In the genomic region with DNA sequence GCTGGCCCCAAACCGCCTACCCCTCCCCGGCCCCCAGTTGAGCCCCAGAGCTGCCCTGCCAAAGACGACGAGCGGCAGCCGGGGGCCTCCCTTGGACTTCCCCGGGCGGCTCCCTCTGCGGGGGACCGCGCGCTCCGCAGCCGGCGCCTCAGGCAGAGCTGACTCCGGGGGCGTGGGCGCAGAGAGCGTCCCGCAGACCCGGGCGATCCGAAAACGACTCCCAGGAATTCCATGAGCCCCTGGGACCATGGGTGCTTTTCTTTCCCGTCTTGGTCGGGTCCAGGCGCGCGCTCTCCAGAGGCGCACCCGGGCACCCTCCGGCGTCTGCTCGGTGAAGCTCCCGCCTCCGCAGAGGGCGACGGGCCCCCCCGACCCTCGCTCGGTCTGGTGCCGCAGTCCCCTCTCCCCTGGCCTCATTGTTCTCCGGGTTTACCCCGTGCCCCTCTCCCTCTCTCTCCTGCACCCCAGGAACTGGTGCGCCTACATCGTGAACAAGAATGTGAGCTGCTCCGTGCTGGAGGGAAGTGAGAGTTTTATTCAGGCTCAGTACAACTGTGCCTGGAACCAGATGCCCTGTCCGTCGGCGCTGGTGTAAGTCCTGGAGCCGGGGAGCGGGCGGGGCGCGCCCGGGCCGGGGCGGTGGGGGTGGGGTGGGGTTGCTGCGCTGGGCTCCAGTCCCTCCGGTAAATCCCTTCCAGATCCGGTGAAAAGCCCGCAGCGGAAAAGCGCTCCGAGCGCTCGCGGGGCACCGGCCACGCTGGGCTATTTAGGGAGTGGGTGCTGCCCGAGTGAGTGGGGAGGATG, we compare ENCODE assay signal across 8 cellular contexts. TPM values are rescaled to one million over a fixed set of nuclear protein-coding genes. Genes with fewer than 3 reads are reported as not detected.
A peak's percentile ranks its signal among the peaks of the same experiment; 100 is the strongest.
DNase-seq lines count a peak whose midpoint lies in the region; ATAC-seq and TF ChIP-seq lines count a peak whose summit lies in the region.

No MANE protein-coding gene starts in this region.

- TF ChIP-seq CTCF in spleen (IDR thresholded peaks at IDR 0.05 in 8 of 11, conservative IDR thresholded peaks at IDR 0.05 in 3 of 11) = peak in 1 of 11 experiments; percentile 6

- peak; percentile 22 for ATAC-seq in GM18519 (IDR thresholded peaks at IDR 0.05; ENCODE audit: low FRiP score, unreplicated experiment)
- ATAC-seq in HG03520 (IDR thresholded peaks at IDR 0.05; ENCODE audit: unreplicated experiment) = peak; percentile 25
- no peak for ATAC-seq in HG03565 (IDR thresholded peaks at IDR 0.05; ENCODE audit: unreplicated experiment)

- H3K9me3 ChIP-seq in adipocyte (ENCODE audit: control insufficient read depth, low read length) = no peaks in the 10 kb centered on the region
- no peaks in the 10 kb centered on the region for H3K9me3 ChIP-seq in iPS-18c (ENCODE audit: control insufficient read depth, insufficient read depth, low read length)
- H3K9me3 ChIP-seq in spleen = no peaks in the 10 kb centered on the region

- DNase-seq in adipocyte (ENCODE audit: low read depth) (peak; percentile 48), spleen (peak; percentile 86), NCI-H510A (lab: John Stamatoyannopoulos, UW) (no peak), C1 segment of cervical spinal cord (lab: John Stamatoyannopoulos, UW) (no peak)

- H3K27me3 ChIP-seq in adipocyte (replicated peaks; ENCODE audit: control insufficient read depth, insufficient read depth, low read length) = no peaks in the 10 kb centered on the region
- peaks cover 0 to 69% (median 31%) of the 10 kb centered on the region in 7 donors for H3K27me3 ChIP-seq in spleen (replicated peaks in 1 of 7)

- H3K4me3 ChIP-seq in adipocyte (ENCODE audit: low read length) (peak overlapping the region; percentile 85), iPS-18c (ENCODE audit: insufficient read depth, low read depth, low read length) (peak overlapping the region; percentile 73), spleen (peak overlapping the region; percentile 48 to 78 (median 64))

- H3K36me3 ChIP-seq in adipocyte (ENCODE audit: control insufficient read depth, insufficient read depth, low read length, severe bottlenecking) (no peaks in the 10 kb centered on the region), spleen (peaks cover 0 to 5% (median 0%) of the 10 kb centered on the region in 6 donors)

- 1 to 2% (median 1%) methylated on average over 48 to 71 of the region's 71 CpGs for WGBS in spleen, 5 donors

- peaks cover 16% of the 10 kb centered on the region for H3K4me1 ChIP-seq in adipocyte (ENCODE audit: control insufficient read depth, insufficient read depth, low read length)
- peaks cover 21 to 56% (median 34%) of the 10 kb centered on the region in 6 donors for H3K4me1 ChIP-seq in spleen

- H3K9ac ChIP-seq in adipocyte (ENCODE audit: low read length) = peak overlapping the region; percentile 85

- no peak for TF ChIP-seq POLR2A in spleen (IDR thresholded peaks at IDR 0.05)

- peak overlapping the region in 7 of 8 donors; percentile 38 to 87 (median 76) for H3K27ac ChIP-seq in spleen

- intact Hi-C loops in spleen (cut with DNase I; ENCODE audit: low total_unique reads) = no loop called here

RNA-seq across cellular contexts. Expression of a gene that starts 0.7 kb away (rescaled TPM):
- 10 to 100 TPM; 12.1 to 47.7 (median 28.1) TPM for total RNA-seq in spleen
- polyA plus RNA-seq in spleen = 10 to 100 TPM in 2 of 3 donors, 1 to 10 TPM in 1; 7.5 to 20.3 (median 16.9) TPM

Comparison
In these comparisons a context has a peak if more than half of its experiments do, and no peak if none do; other contexts are left out.
1. DNase-seq: peak in adipocyte (single experiment) and spleen (single experiment); none in NCI-H510A (single experiment) and C1 segment of cervical spinal cord (0 of 14).
2. Peak in every context shown above with its lines, with median percentiles within 50 percentile points of each other: H3K4me3 ChIP-seq.